ENCODE assay signal across 17 cellular contexts in the genomic region with DNA sequence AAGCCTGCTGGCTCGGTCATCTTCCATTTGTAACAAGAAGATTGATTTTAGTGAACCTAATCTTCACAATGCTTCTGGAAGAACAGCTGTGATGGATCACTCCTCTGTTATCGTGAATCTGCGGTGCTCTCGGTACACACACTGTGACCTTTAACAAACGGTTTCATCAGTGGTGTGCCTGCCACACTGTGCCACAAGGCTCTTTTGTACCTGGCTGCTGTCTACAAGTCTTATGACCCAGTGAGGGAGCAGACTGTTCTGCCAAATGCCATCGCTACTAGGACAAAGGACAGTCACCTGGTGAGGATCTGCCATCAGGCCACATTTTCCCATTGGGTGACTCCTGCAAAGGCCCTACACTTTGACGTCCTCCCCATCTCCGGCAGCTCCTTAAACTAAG.
"Had no signal": no experiment of that assay in that cellular context is flagged by ENCODE, and none has a peak within 500 bp of the region (broad histone marks: within the 10 kb centered on the region; RNA-seq: fewer than 3 reads in every experiment).

No MANE protein-coding gene starts in this region.

- H3K4me2 ChIP-seq: neural progenitor cell had no signal

- H3K36me3 ChIP-seq: neural progenitor cell had no signal

- ATAC-seq: activated CD8-positive, alpha-beta T cell treated with anti-CD3 and anti-CD28 coated beads for 36 hours; activated naive CD4-positive, alpha-beta T cell treated with anti-CD3 and anti-CD28 coated beads, Interleukin-2, amount 50 U/mL, for 72 hours; stimulated activated memory B cell treated with anti-CD40 and anti-IgM and Interleukin-4, amounts not matched to agents 10 μg/mL and 1 μg/mL and 100 μg/mL, for 72 hours had no signal

- H3K9me3 Mint-ChIP-seq: activated B cell treated with CpG ODN at 0.5 μM for 24 hours; activated CD4-positive, alpha-beta T cell treated with anti-CD3 and anti-CD28 coated beads, Interleukin-2, amount 10 ng/mL, durations not matched to agents 24 days and 14 days; activated CD8-positive, alpha-beta T cell treated with anti-CD3 and anti-CD28 coated beads for 36 hours; activated naive CD4-positive, alpha-beta T cell treated with anti-CD3 and anti-CD28 coated beads, Interleukin-2, amount 50 U/mL, for 72 hours; activated T-helper 2 cell treated with anti-CD3 and anti-CD28 coated beads, Interferon-gamma antibody, Interleukin-2, Interleukin-4, amounts not matched to agents 10 μg/mL and 5 μg/mL and 100 μg/mL, durations not matched to agents 14 hours and 24 hours and 36 hours; immature natural killer cell; mesothelial cell of epicardium; neural progenitor cell; stimulated activated memory B cell treated with anti-CD40 and anti-IgM and Interleukin-4, amounts not matched to agents 10 μg/mL and 1 μg/mL and 100 μg/mL, for 72 hours had no signal

- H3K27ac ChIP-seq: adrenal gland, neural progenitor cell, sigmoid colon, SK-N-MC, spleen had no signal

- H3K27me3 ChIP-seq: adrenal gland, neural progenitor cell, sigmoid colon, spleen had no signal

- DNase-seq: activated B cell treated with CpG ODN at 0.5 μM for 24 hours; activated CD4-positive, alpha-beta T cell treated with anti-CD3 and anti-CD28 coated beads, Interleukin-2, amount 10 ng/mL, durations not matched to agents 24 days and 14 days; activated CD8-positive, alpha-beta T cell treated with anti-CD3 and anti-CD28 coated beads for 36 hours; activated T-cell treated with anti-CD3 and anti-CD28 coated beads, Interleukin-2, amount 50 U/mL, for 1 hour; adrenal gland; effector CD4-positive, alpha-beta T cell; immature natural killer cell; kidney glomerular epithelial cell; sigmoid colon; spleen; stimulated activated CD4-positive, alpha-beta T cell treated with anti-CD3 and anti-CD28 coated beads, Interleukin-4, amount 100 ng/mL, for 4 hours had no signal

- H3K4me1 ChIP-seq: neural progenitor cell, sigmoid colon had no signal

- H3K27ac Mint-ChIP-seq: activated B cell treated with CpG ODN at 0.5 μM for 24 hours; activated CD4-positive, alpha-beta T cell treated with anti-CD3 and anti-CD28 coated beads, Interleukin-2, amount 10 ng/mL, durations not matched to agents 24 days and 14 days; activated CD8-positive, alpha-beta T cell treated with anti-CD3 and anti-CD28 coated beads for 36 hours; activated T-helper 2 cell treated with anti-CD3 and anti-CD28 coated beads, Interferon-gamma antibody, Interleukin-2, Interleukin-4, amounts not matched to agents 10 μg/mL and 5 μg/mL and 100 μg/mL, durations not matched to agents 14 hours and 24 hours and 36 hours; immature natural killer cell; mesothelial cell of epicardium; neural progenitor cell; stimulated activated memory B cell treated with anti-CD40 and anti-IgM and Interleukin-4, amounts not matched to agents 10 μg/mL and 1 μg/mL and 100 μg/mL, for 72 hours had no signal

- H3K27me3 Mint-ChIP-seq: activated B cell treated with CpG ODN at 0.5 μM for 24 hours; activated CD4-positive, alpha-beta T cell treated with anti-CD3 and anti-CD28 coated beads, Interleukin-2, amount 10 ng/mL, durations not matched to agents 24 days and 14 days; activated CD8-positive, alpha-beta T cell treated with anti-CD3 and anti-CD28 coated beads for 36 hours; stimulated activated memory B cell treated with anti-CD40 and anti-IgM and Interleukin-4, amounts not matched to agents 10 μg/mL and 1 μg/mL and 100 μg/mL, for 72 hours had no signal

- H2AFZ ChIP-seq: neural progenitor cell had no signal

- H3K9me3 ChIP-seq: adrenal gland, sigmoid colon, spleen had no signal

- H3K4me3 ChIP-seq: adrenal gland, neural progenitor cell, sigmoid colon, SK-N-MC, spleen had no signal

- H3K4me3 Mint-ChIP-seq: activated B cell treated with CpG ODN at 0.5 μM for 24 hours; activated CD4-positive, alpha-beta T cell treated with anti-CD3 and anti-CD28 coated beads, Interleukin-2, amount 10 ng/mL, durations not matched to agents 24 days and 14 days; activated CD8-positive, alpha-beta T cell treated with anti-CD3 and anti-CD28 coated beads for 36 hours; mesothelial cell of epicardium; neural progenitor cell; stimulated activated memory B cell treated with anti-CD40 and anti-IgM and Interleukin-4, amounts not matched to agents 10 μg/mL and 1 μg/mL and 100 μg/mL, for 72 hours had no signal

- H3K9ac ChIP-seq: neural progenitor cell had no signal
